In the genomic region with DNA sequence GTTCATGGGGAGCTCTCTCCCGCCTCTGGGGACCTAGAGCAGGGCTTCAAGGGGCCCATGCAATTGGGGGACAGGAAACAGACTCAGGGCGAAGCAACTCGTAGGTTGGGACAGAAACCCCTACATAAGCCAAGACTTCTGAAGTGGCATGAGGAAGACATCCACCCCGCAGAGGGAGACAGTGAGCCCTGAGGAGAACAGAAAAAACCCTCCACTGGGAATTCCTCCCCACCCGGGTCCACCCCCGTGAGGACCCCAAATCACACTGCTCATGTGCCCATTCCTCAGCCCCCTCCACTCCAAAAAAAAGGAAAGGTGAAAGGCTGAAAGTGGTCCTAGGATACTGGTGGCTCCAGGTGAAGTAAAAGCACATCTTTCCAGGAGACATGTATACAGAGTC, we compare ENCODE assay signal across 24 cellular contexts.
"Had no signal": no experiment of that assay in that cellular context is flagged by ENCODE, and none has a peak within 500 bp of the region (broad histone marks: within the 10 kb centered on the region; RNA-seq: fewer than 3 reads in every experiment).

No MANE protein-coding gene starts in this region.

- H3K9me3 Mint-ChIP-seq: natural killer cell had no signal

- H3K4me3 ChIP-seq: dorsolateral prefrontal cortex, gastrocnemius medialis, lung, pancreas, right atrium auricular region, thoracic aorta, tibial nerve, upper lobe of left lung, vagina had no signal

- H3K9me3 ChIP-seq: gastrocnemius medialis, pancreas, right atrium auricular region, thoracic aorta, upper lobe of left lung, vagina had no signal

- H3K36me3 Mint-ChIP-seq: memory B cell; natural killer cell; stimulated activated memory B cell treated with anti-CD40 and anti-IgM and Interleukin-4, amounts not matched to agents 10 μg/mL and 1 μg/mL and 100 μg/mL, for 72 hours had no signal

- H3K27me3 ChIP-seq: right atrium auricular region, tibial nerve, upper lobe of left lung, vagina had no signal

- ATAC-seq: esophagus mucosa; gastrocnemius medialis; left ventricle myocardium superior; natural killer cell; pancreas; sciatic nerve; stimulated activated memory B cell treated with anti-CD40 and anti-IgM and Interleukin-4, amounts not matched to agents 10 μg/mL and 1 μg/mL and 100 μg/mL, for 72 hours; stimulated activated naive CD8-positive, alpha-beta T cell treated with anti-CD3 and anti-CD28 coated beads, Interleukin-15, Interleukin-2, amounts not matched to agents 100 U/mL and 50 U/mL, for 24 hours had no signal

- DNase-seq: dorsolateral prefrontal cortex; effector CD4-positive, alpha-beta T cell; foreskin fibroblast; gastrocnemius medialis; head of caudate nucleus; left ventricle myocardium superior; natural killer cell; occipital lobe; pancreas; stimulated activated CD4-positive, alpha-beta T cell treated with anti-CD3 and anti-CD28 coated beads, Interleukin-4, amount 100 ng/mL, for 4 hours; stimulated activated naive CD8-positive, alpha-beta T cell treated with anti-CD3 and anti-CD28 coated beads, Interleukin-15, Interleukin-2, amounts not matched to agents 100 U/mL and 50 U/mL, for 24 hours; substantia nigra; upper lobe of left lung had no signal

- H3K27ac ChIP-seq: dorsolateral prefrontal cortex, epithelial cell of prostate, gastrocnemius medialis, pancreas, right atrium auricular region, thoracic aorta, tibial nerve, upper lobe of left lung, vagina had no signal

- H3K4me1 Mint-ChIP-seq: memory B cell; natural killer cell; stimulated activated memory B cell treated with anti-CD40 and anti-IgM and Interleukin-4, amounts not matched to agents 10 μg/mL and 1 μg/mL and 100 μg/mL, for 72 hours had no signal

- H3K4me1 ChIP-seq: gastrocnemius medialis, pancreas, right atrium auricular region, tibial nerve, upper lobe of left lung, vagina had no signal

- H3K27ac Mint-ChIP-seq: memory B cell; natural killer cell; progenitor cell of endocrine pancreas; stimulated activated memory B cell treated with anti-CD40 and anti-IgM and Interleukin-4, amounts not matched to agents 10 μg/mL and 1 μg/mL and 100 μg/mL, for 72 hours had no signal

- H3K4me3 Mint-ChIP-seq: memory B cell; natural killer cell; stimulated activated memory B cell treated with anti-CD40 and anti-IgM and Interleukin-4, amounts not matched to agents 10 μg/mL and 1 μg/mL and 100 μg/mL, for 72 hours had no signal
